ENCODE assay signal across 1 cellular context in the genomic region with DNA sequence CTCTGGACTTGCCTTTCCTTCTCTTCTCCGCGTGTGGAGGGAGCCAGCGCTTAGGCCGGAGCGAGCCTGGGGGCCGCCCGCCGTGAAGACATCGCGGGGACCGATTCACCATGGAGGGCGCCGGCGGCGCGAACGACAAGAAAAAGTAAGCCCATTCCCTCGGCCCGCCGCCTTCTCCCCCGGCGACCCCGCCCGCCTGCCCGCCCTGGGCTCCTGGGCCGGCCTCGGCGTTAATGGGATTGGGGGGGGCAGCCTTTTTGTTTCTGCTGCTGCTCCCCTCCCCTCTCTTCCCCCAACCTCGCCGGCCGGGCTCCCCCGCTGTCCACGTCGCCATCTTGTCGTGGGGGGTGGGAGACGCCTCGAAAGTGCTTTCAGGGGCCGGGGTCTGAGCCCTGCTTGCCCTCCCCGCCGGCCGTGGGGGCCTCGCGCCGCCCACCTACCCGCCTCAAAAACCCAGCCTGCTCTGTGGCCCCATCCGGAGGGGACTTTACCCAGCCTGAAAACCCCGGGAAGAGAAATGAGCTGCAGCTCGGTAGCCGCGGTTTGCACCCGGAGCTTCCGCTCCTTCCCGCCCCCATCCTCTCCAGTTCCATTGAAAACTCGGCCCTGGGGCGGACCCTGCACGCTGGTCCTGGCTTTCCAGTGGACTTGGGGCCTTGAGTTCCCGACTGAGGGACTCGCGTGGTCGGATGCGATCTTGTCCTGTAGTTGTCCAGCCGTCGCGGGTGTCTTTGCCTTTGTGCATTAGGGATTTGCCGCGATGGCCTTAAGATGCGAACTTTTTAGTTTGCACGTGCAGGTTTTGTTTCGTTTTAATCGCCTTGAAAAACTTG.
TF ChIP-seq lines count a peak whose summit lies in the region.

No MANE protein-coding gene starts in this region.

TF ChIP-seq in SK-N-SH, 30 proteins besides CTCF, POLR2A, EP300 and RAD21 (continued from another document):
- TF ChIP-seq, protein P1, sequence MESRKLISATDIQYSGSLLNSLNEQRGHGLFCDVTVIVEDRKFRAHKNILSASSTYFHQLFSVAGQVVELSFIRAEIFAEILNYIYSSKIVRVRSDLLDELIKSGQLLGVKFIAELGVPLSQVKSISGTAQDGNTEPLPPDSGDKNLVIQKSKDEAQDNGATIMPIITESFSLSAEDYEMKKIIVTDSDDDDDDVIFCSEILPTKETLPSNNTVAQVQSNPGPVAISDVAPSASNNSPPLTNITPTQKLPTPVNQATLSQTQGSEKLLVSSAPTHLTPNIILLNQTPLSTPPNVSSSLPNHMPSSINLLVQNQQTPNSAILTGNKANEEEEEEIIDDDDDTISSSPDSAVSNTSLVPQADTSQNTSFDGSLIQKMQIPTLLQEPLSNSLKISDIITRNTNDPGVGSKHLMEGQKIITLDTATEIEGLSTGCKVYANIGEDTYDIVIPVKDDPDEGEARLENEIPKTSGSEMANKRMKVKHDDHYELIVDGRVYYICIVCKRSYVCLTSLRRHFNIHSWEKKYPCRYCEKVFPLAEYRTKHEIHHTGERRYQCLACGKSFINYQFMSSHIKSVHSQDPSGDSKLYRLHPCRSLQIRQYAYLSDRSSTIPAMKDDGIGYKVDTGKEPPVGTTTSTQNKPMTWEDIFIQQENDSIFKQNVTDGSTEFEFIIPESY (IDR thresholded peaks at IDR 0.05; ENCODE audit: borderline replicate concordance, low read depth) = no peak
- TF ChIP-seq RXRA (IDR thresholded peaks at IDR 0.05; ENCODE audit: borderline replicate concordance, low read depth) = no peak
- TF ChIP-seq, protein P2, sequence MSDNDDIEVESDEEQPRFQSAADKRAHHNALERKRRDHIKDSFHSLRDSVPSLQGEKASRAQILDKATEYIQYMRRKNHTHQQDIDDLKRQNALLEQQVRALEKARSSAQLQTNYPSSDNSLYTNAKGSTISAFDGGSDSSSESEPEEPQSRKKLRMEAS (IDR thresholded peaks at IDR 0.05; ENCODE audit: low read depth) = peak; percentile 62
- TF ChIP-seq CHD2 (IDR thresholded peaks at IDR 0.05; ENCODE audit: low read length, partially characterized antibody) = peak; percentile 9
- TF ChIP-seq JUND (IDR thresholded peaks at IDR 0.05) = no peak
- peak; percentile 38; the same call in 1 of the 2 replicates for TF ChIP-seq TAF1 (IDR thresholded peaks at IDR 0.05; ENCODE audit: borderline replicate concordance, low read depth, low read length)
- no peak for TF ChIP-seq RCOR1 (IDR thresholded peaks at IDR 0.05; ENCODE audit: low read length)
- TF ChIP-seq RFX5 (IDR thresholded peaks at IDR 0.05; ENCODE audit: low read length) = no peak
- TF ChIP-seq, protein P3, sequence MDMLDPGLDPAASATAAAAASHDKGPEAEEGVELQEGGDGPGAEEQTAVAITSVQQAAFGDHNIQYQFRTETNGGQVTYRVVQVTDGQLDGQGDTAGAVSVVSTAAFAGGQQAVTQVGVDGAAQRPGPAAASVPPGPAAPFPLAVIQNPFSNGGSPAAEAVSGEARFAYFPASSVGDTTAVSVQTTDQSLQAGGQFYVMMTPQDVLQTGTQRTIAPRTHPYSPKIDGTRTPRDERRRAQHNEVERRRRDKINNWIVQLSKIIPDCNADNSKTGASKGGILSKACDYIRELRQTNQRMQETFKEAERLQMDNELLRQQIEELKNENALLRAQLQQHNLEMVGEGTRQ (IDR thresholded peaks at IDR 0.05; ENCODE audit: borderline replicate concordance, low read depth, low read length) = no peak
- no peak for TF ChIP-seq MEF2A (IDR thresholded peaks at IDR 0.05; ENCODE audit: borderline replicate concordance, low read depth)
- no peak for TF ChIP-seq NRF1 (IDR thresholded peaks at IDR 0.05; ENCODE audit: low read depth, low read length)
- no peak for TF ChIP-seq FOSL2 (IDR thresholded peaks at IDR 0.05; ENCODE audit: borderline replicate concordance, low read depth)
- no peak for TF ChIP-seq EZH2phosphoT487 (IDR thresholded peaks at IDR 0.05; ENCODE audit: borderline replicate concordance, low read depth)
- TF ChIP-seq GATA2 (CRISPR knock-in tag; IDR thresholded peaks at IDR 0.05) = no peak
- no peak for TF ChIP-seq NFIC (IDR thresholded peaks at IDR 0.05; ENCODE audit: borderline replicate concordance)
- peak; percentile 82; the same call in 1 of the 2 replicates for TF ChIP-seq MXI1 (IDR thresholded peaks at IDR 0.05; ENCODE audit: low read depth, low read length)
- no peak for TF ChIP-seq SIN3A (IDR thresholded peaks at IDR 0.05; ENCODE audit: borderline replicate concordance, low read depth, low read length)
- no peak for TF ChIP-seq FOXJ3 (CRISPR knock-in tag; IDR thresholded peaks at IDR 0.05)
- TF ChIP-seq, protein P4, sequence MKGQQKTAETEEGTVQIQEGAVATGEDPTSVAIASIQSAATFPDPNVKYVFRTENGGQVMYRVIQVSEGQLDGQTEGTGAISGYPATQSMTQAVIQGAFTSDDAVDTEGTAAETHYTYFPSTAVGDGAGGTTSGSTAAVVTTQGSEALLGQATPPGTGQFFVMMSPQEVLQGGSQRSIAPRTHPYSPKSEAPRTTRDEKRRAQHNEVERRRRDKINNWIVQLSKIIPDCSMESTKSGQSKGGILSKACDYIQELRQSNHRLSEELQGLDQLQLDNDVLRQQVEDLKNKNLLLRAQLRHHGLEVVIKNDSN (IDR thresholded peaks at IDR 0.05; ENCODE audit: borderline replicate concordance, low read depth) = no peak
- peak; percentile 36; the same call in 1 of the 2 replicates for TF ChIP-seq POLR2AphosphoS5 (IDR thresholded peaks at IDR 0.05; ENCODE audit: low read depth, low read length)
- TF ChIP-seq, protein P5, sequence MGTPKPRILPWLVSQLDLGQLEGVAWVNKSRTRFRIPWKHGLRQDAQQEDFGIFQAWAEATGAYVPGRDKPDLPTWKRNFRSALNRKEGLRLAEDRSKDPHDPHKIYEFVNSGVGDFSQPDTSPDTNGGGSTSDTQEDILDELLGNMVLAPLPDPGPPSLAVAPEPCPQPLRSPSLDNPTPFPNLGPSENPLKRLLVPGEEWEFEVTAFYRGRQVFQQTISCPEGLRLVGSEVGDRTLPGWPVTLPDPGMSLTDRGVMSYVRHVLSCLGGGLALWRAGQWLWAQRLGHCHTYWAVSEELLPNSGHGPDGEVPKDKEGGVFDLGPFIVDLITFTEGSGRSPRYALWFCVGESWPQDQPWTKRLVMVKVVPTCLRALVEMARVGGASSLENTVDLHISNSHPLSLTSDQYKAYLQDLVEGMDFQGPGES (IDR thresholded peaks at IDR 0.05; ENCODE audit: low read depth, low read length) = no peak
- no peak for TF ChIP-seq GABPA (IDR thresholded peaks at IDR 0.05; ENCODE audit: low read depth)
- no peak for TF ChIP-seq FOXM1 (IDR thresholded peaks at IDR 0.05; ENCODE audit: low read depth)
- TF ChIP-seq, protein P6, sequence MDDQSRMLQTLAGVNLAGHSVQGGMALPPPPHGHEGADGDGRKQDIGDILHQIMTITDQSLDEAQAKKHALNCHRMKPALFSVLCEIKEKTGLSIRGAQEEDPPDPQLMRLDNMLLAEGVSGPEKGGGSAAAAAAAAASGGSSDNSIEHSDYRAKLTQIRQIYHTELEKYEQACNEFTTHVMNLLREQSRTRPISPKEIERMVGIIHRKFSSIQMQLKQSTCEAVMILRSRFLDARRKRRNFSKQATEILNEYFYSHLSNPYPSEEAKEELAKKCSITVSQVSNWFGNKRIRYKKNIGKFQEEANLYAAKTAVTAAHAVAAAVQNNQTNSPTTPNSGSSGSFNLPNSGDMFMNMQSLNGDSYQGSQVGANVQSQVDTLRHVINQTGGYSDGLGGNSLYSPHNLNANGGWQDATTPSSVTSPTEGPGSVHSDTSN (IDR thresholded peaks at IDR 0.05) = no peak
- TF ChIP-seq SMC3 (IDR thresholded peaks at IDR 0.05; ENCODE audit: low read depth, low read length) = no peak
